Comparison of ENCODE assay signal across 13 cellular contexts in genomic region chr11:111387318-111387863, GRCh38. TPM values are rescaled to one million over a fixed set of nuclear protein-coding genes. Genes with fewer than 3 reads are reported as not detected.
DNase-seq lines count a peak whose midpoint lies in the region; TF ChIP-seq lines count a peak whose summit lies in the region.
"Had no signal": no experiment of that assay in that cellular context is flagged by ENCODE, and none has a peak within 500 bp of the region (broad histone marks: within the 10 kb centered on the region; RNA-seq: fewer than 3 reads in every experiment).

No MANE protein-coding gene starts in this region.

- H3K9me3 ChIP-seq in A673 (ENCODE audit: low read depth, low read length, poor library complexity, severe bottlenecking) (peaks cover 11% of the 10 kb centered on the region), OCI-LY1 (ENCODE audit: low read length) (0 out of 2 replicates have a peak, but pooled peaks cover 5% of the 10 kb centered on the region)
- H3K9me3 ChIP-seq: neutrophil, vagina had no signal

- intact Hi-C loops in A673 (cut with micrococcal nuclease; ENCODE audit: unreplicated experiment), result no loop called here
- intact Hi-C loops in head of caudate nucleus (cut with DNase I), result no loop called here

- no peaks in the 10 kb centered on the region for H4K20me1 ChIP-seq in OCI-LY1 (ENCODE audit: insufficient read depth, low read length)

- H3K27me3 Mint-ChIP-seq in glutamatergic neuron (ENCODE audit: unreplicated experiment), result no peaks in the 10 kb centered on the region

- no peaks in the 10 kb centered on the region for H3K9me3 Mint-ChIP-seq in glutamatergic neuron (ENCODE audit: unreplicated experiment)

- peak overlapping the region; percentile 72 for H3K27ac ChIP-seq in A673 (ENCODE audit: low read depth, low read length, poor library complexity, severe bottlenecking)
- H3K27ac ChIP-seq in OCI-LY1 (ENCODE audit: low read depth, low read length, poor library complexity, severe bottlenecking), result peak overlapping the region; percentile 16
- H3K27ac ChIP-seq: A549, neutrophil, vagina had no signal

- H3K36me3 ChIP-seq in A673 (ENCODE audit: insufficient read depth, low read length, poor library complexity, severe bottlenecking) (no peaks in the 10 kb centered on the region), OCI-LY1 (ENCODE audit: insufficient read depth, low read length) (peaks cover 6% of the 10 kb centered on the region; the same call in 1 of the 2 replicates)
- H3K36me3 ChIP-seq: neutrophil, vagina had no signal

- H3K9me2 ChIP-seq in OCI-LY1 (ENCODE audit: low read depth, low read length), result no peaks in the 10 kb centered on the region

- BruUV-seq in A673 (replicated peaks; lab: Mats Ljungman, UMichigan), result no TSS peak

- H3K9ac ChIP-seq in OCI-LY1 (ENCODE audit: low read length), result no peak overlapping the region

- H3K79me2 ChIP-seq in OCI-LY1 (ENCODE audit: insufficient read depth, low read length), result no peaks in the 10 kb centered on the region

- peaks cover 25% of the 10 kb centered on the region for H3K4me1 ChIP-seq in A673 (ENCODE audit: insufficient read depth, low read length, poor library complexity, severe bottlenecking)
- H3K4me1 ChIP-seq in OCI-LY1 (ENCODE audit: insufficient read depth, low read length, severe bottlenecking), result peaks cover 44% of the 10 kb centered on the region
- H3K4me1 ChIP-seq: A549 had no signal

- TF ChIP-seq CTCF in A673 (conservative IDR thresholded peaks at IDR 0.05; ENCODE audit: low read depth, low read length), result no peak
- TF ChIP-seq CTCF in OCI-LY1 (IDR thresholded peaks at IDR 0.05; ENCODE audit: low read length), result no peak
- no peak for TF ChIP-seq CTCF in glutamatergic neuron (IDR thresholded peaks at IDR 0.05; ENCODE audit: partially characterized antibody, unreplicated experiment)

- no peak overlapping the region for H2AFZ ChIP-seq in OCI-LY1 (ENCODE audit: low read length)

- no peaks in the 10 kb centered on the region for H3F3A ChIP-seq in OCI-LY1 (ENCODE audit: insufficient read depth, low read length)

- POLR2A ChIA-PET in A673 (lab: Charles Lee; ENCODE audit: low non-redundant PET), result no interaction called here

- H3K4me3 Mint-ChIP-seq in glutamatergic neuron (ENCODE audit: unreplicated experiment), result no peak overlapping the region

- no peaks in the 10 kb centered on the region for H3K4me1 Mint-ChIP-seq in glutamatergic neuron (ENCODE audit: low read depth, unreplicated experiment)

- H3K4me2 ChIP-seq in OCI-LY1 (ENCODE audit: low read length), result no peak overlapping the region
- H3K4me2 ChIP-seq: A549 had no signal

- CTCF ChIA-PET in A673 (lab: Charles Lee), result no interaction called here

- H3K27me3 ChIP-seq in A673 (replicated peaks; ENCODE audit: insufficient read depth, low read depth, low read length, poor library complexity) (no peaks in the 10 kb centered on the region), OCI-LY1 (ENCODE audit: insufficient read depth, low read length) (no peaks in the 10 kb centered on the region)
- H3K27me3 ChIP-seq: neutrophil, vagina had no signal

- H3K4me3 ChIP-seq in A673 (ENCODE audit: low read depth, low read length, poor library complexity, severe bottlenecking), result no peak overlapping the region
- H3K4me3 ChIP-seq in OCI-LY1 (ENCODE audit: low read depth, low read length, poor library complexity, severe bottlenecking), result no peak overlapping the region
- H3K4me3 ChIP-seq: A549, vagina had no signal

- H3K36me3 Mint-ChIP-seq in glutamatergic neuron (ENCODE audit: unreplicated experiment), result no peaks in the 10 kb centered on the region

- DNase-seq in A673 (ENCODE audit: low spot score) (peak; percentile 94), NCI-H1436 treated with DMSO at 0.1 percent for 48 hours (lab: John Stamatoyannopoulos, UW) (peak; percentile 56), head of caudate nucleus (peak in 41 of 42 donors; percentile 10 to 86 (median 50)), glutamatergic neuron (no peak), GM19240 (ENCODE audit: insufficient read length, low spot score) (no peak), NCI-H510A (lab: John Stamatoyannopoulos, UW) (no peak)
- DNase-seq in activated CD4-positive, alpha-beta T cell treated with anti-CD3 and anti-CD28 coated beads, Interleukin-2, amount 50 U/mL, for 1 hour, result no peak
- DNase-seq: activated effector memory CD4-positive, alpha-beta T cell treated with Interleukin-2 at 50 U/mL for 16 hours had no signal

- no peak overlapping the region for H3K27ac Mint-ChIP-seq in glutamatergic neuron (ENCODE audit: unreplicated experiment)

RNA-seq across cellular contexts. Expression of gene POU2AF1, which starts 8.3 kb away (rescaled TPM):
- total RNA-seq in A673 (2021), result not detected in 2 replicates
- not detected for total RNA-seq in glutamatergic neuron (ENCODE audit: unreplicated experiment)
- total RNA-seq: endothelial cell of umbilical vein, vagina had no signal

Comparison
In these comparisons a context has a peak if more than half of its experiments do, and no peak if none do; other contexts are left out.
1. DNase-seq: peak in A673 (single experiment), NCI-H1436 treated with DMSO at 0.1 percent for 48 hours (single experiment) and head of caudate nucleus (41 of 42); none in glutamatergic neuron (single experiment), GM19240 (single experiment), activated CD4-positive, alpha-beta T cell treated with anti-CD3 and anti-CD28 coated beads, Interleukin-2, amount 50 U/mL, for 1 hour (single experiment) and NCI-H510A (single experiment).